Comparison of ENCODE assay signal across 9 cellular contexts in genomic region chr16:12535535-12536411, GRCh38.
A peak's percentile ranks its signal among the peaks of the same experiment; 100 is the strongest.
DNase-seq lines count a peak whose midpoint lies in the region; ATAC-seq and TF ChIP-seq lines count a peak whose summit lies in the region.
"Had no signal": no experiment of that assay in that cellular context is flagged by ENCODE, and none has a peak within 500 bp of the region (broad histone marks: within the 10 kb centered on the region; RNA-seq: fewer than 3 reads in every experiment).

No MANE protein-coding gene starts in this region.

- no peaks in the 10 kb centered on the region for H3K27me3 Mint-ChIP-seq in WTC11 (ENCODE audit: low read depth)
- H3K27me3 Mint-ChIP-seq in neural crest cell (ENCODE audit: low read depth): no peaks in the 10 kb centered on the region

- ATAC-seq in GM18873 (IDR thresholded peaks at IDR 0.05; ENCODE audit: low FRiP score, unreplicated experiment) (peak; percentile 68), HG02642 (IDR thresholded peaks at IDR 0.05; ENCODE audit: poor library complexity, unreplicated experiment) (peak; percentile 68), WTC11 (peak; percentile 64)

- H3K36me3 ChIP-seq in Karpas-422 (ENCODE audit: insufficient read depth, low read length): no peaks in the 10 kb centered on the region

- H3K9ac ChIP-seq in Karpas-422 (ENCODE audit: low read length): no peak overlapping the region
- H3K9ac ChIP-seq: KMS-11 had no signal

- no peaks in the 10 kb centered on the region for H3K27me3 ChIP-seq in Karpas-422 (ENCODE audit: low read length)

- H3K4me3 ChIP-seq in Karpas-422 (ENCODE audit: low read length): no peak overlapping the region

- no peak for TF ChIP-seq CTCF in WTC11 (IDR thresholded peaks at IDR 0.05)
- TF ChIP-seq CTCF in neural crest cell (conservative IDR thresholded peaks at IDR 0.05): no peak

- POLR2A ChIA-PET in WTC11 (lab: Charles Lee): no interaction called here

- CTCF ChIA-PET in WTC11 (lab: Charles Lee): no interaction called here

- no peak overlapping the region for H3K4me3 Mint-ChIP-seq in WTC11
- H3K4me3 Mint-ChIP-seq in neural crest cell: no peak overlapping the region

- H3K9me2 ChIP-seq in Karpas-422 (replicated peaks; ENCODE audit: insufficient read depth, low read length): no peaks in the 10 kb centered on the region

- H4K20me1 ChIP-seq in Karpas-422 (ENCODE audit: insufficient read depth, low read depth, low read length): peaks cover 14% of the 10 kb centered on the region

- no peaks in the 10 kb centered on the region for H3K9me3 Mint-ChIP-seq in WTC11
- H3K9me3 Mint-ChIP-seq in neural crest cell: peaks cover 3% of the 10 kb centered on the region

- H3K9me3 ChIP-seq in Karpas-422 (ENCODE audit: low read length): no peaks in the 10 kb centered on the region

- no peaks in the 10 kb centered on the region for H3K36me3 Mint-ChIP-seq in WTC11
- no peaks in the 10 kb centered on the region for H3K36me3 Mint-ChIP-seq in neural crest cell (ENCODE audit: low read depth)

- no peak overlapping the region for H3K4me2 ChIP-seq in Karpas-422 (ENCODE audit: low read depth, low read length, poor library complexity, severe bottlenecking)
- H3K4me2 ChIP-seq: KMS-11 had no signal

- H3K79me2 ChIP-seq in Karpas-422 (ENCODE audit: low read length): no peaks in the 10 kb centered on the region

- H3K27ac Mint-ChIP-seq in WTC11 (no peak overlapping the region), neural crest cell (ENCODE audit: unreplicated experiment) (no peak overlapping the region)

- H2AFZ ChIP-seq in Karpas-422 (ENCODE audit: low read length): no peak overlapping the region

- H3K4me1 Mint-ChIP-seq in WTC11: peaks cover 8% of the 10 kb centered on the region
- peaks cover 9% of the 10 kb centered on the region for H3K4me1 Mint-ChIP-seq in neural crest cell

- no peak overlapping the region for H3K27ac ChIP-seq in Karpas-422 (ENCODE audit: low read length)
- H3K27ac ChIP-seq: KMS-11 had no signal

- H3K4me1 ChIP-seq in Karpas-422 (ENCODE audit: low read length): no peaks in the 10 kb centered on the region

- peak; percentile 48 for DNase-seq in WTC11 (ENCODE audit: low spot score)
- peak; percentile 4 for DNase-seq in neural crest cell (ENCODE audit: low read depth, low spot score)
- DNase-seq in Karpas-422: no peak
- no peak for DNase-seq in NCI-H446 (lab: John Stamatoyannopoulos, UW)
- DNase-seq in activated gamma-delta T cell (lab: John Stamatoyannopoulos, UW): no peak
- DNase-seq in SW480 (ENCODE audit: low spot score): no peak

TF ChIP-seq in WTC11, 78 proteins besides CTCF, POLR2A, EP300 and RAD21:
- TF ChIP-seq RORB (CRISPR knock-in tag; IDR thresholded peaks at IDR 0.05) (no peak), JUN (CRISPR knock-in tag; IDR thresholded peaks at IDR 0.05) (0 out of 2 replicates have a peak, but pooled peaks have one; percentile 68), SOX15 (CRISPR knock-in tag; IDR thresholded peaks at IDR 0.05) (no peak), IRF1 (CRISPR knock-in tag; IDR thresholded peaks at IDR 0.05) (0 out of 2 replicates have a peak, but pooled peaks have one; percentile 21), ZNF232 (CRISPR knock-in tag; IDR thresholded peaks at IDR 0.05) (no peak), ATF6 (CRISPR knock-in tag; IDR thresholded peaks at IDR 0.05) (no peak), ZMAT4 (CRISPR knock-in tag; IDR thresholded peaks at IDR 0.05) (no peak), ATF3 (CRISPR knock-in tag; conservative IDR thresholded peaks at IDR 0.05) (no peak), TEAD4 (CRISPR knock-in tag; IDR thresholded peaks at IDR 0.05) (no peak), E2F5 (CRISPR knock-in tag; IDR thresholded peaks at IDR 0.05) (no peak), GABPB1 (CRISPR knock-in tag; IDR thresholded peaks at IDR 0.05) (0 out of 2 replicates have a peak, but pooled peaks have one; percentile 39), TP53 (CRISPR knock-in tag; IDR thresholded peaks at IDR 0.05) (no peak), SMAD4 (CRISPR knock-in tag; IDR thresholded peaks at IDR 0.05) (0 out of 2 replicates have a peak, but pooled peaks have one; percentile 52), ZNF512 (CRISPR knock-in tag; IDR thresholded peaks at IDR 0.05; ENCODE audit: borderline replicate concordance) (no peak), RELA (CRISPR knock-in tag; IDR thresholded peaks at IDR 0.05; ENCODE audit: borderline replicate concordance) (0 out of 2 replicates have a peak, but pooled peaks have one; percentile 50)
TF ChIP-seq in WTC11: peak in this region for 5.

Comparison
In these comparisons a context has a peak if more than half of its experiments do, and no peak if none do; other contexts are left out.
1. DNase-seq: peak in WTC11 (single experiment) and neural crest cell (single experiment); none in Karpas-422 (single experiment), NCI-H446 (0 of 2), activated gamma-delta T cell (single experiment) and SW480 (single experiment).
2. Peak in every context shown above with its lines, with median percentiles within 50 percentile points of each other: ATAC-seq.